8 cellular contexts compared by ENCODE assay signal in genomic region chr3:99901200-99901926, GRCh38.
DNase-seq lines count a peak whose midpoint lies in the region; ATAC-seq and TF ChIP-seq lines count a peak whose summit lies in the region.
"Had no signal": no experiment of that assay in that cellular context is flagged by ENCODE, and none has a peak within 500 bp of the region (broad histone marks: within the 10 kb centered on the region; RNA-seq: fewer than 3 reads in every experiment).

No MANE protein-coding gene starts in this region.

- no peak for TF ChIP-seq CTCF in stomach (IDR thresholded peaks at IDR 0.05)
- no peak for TF ChIP-seq CTCF in nephron progenitor cell (IDR thresholded peaks at IDR 0.05)

- WGBS in stomach, 5 donors = 14 to 23% (median 17%) methylated on average over 6 of the region's 6 CpGs

- TF ChIP-seq EP300 in stomach (IDR thresholded peaks at IDR 0.05) = no peak

- no peaks in the 10 kb centered on the region for H3K9me3 ChIP-seq in stomach

- no peaks in the 10 kb centered on the region for H3K9me3 Mint-ChIP-seq in nephron progenitor cell
- H3K9me3 Mint-ChIP-seq: activated CD4-positive, alpha-beta memory T cell treated with anti-CD3 and anti-CD28 coated beads, Interleukin-2, amount 10 ng/mL, durations not matched to agents 7 days and 5 days had no signal

- in situ Hi-C loops in SK-MEL-5 (cut with HindIII; ENCODE audit: low pct_unique_long_range_greater_than_20kb, low sequenced_read_pairs) = no loop called here

- H3K4me1 ChIP-seq in stomach = peaks cover 4 to 26% (median 12%) of the 10 kb centered on the region in 4 donors

- peaks cover 4% of the 10 kb centered on the region for H3K27me3 Mint-ChIP-seq in nephron progenitor cell (ENCODE audit: low read depth, poor library complexity)
- H3K27me3 Mint-ChIP-seq: activated CD4-positive, alpha-beta memory T cell treated with anti-CD3 and anti-CD28 coated beads, Interleukin-2, amount 10 ng/mL, durations not matched to agents 7 days and 5 days had no signal

- intact Hi-C loops in stomach (cut with DNase I; ENCODE audit: low total_unique reads) = no loop called here

- H3K36me3 ChIP-seq in stomach = no peaks in the 10 kb centered on the region

- H3K27me3 ChIP-seq in stomach = no peaks in the 10 kb centered on the region

- peak overlapping the region in 4 of 5 donors; percentile 16 to 76 (median 34) for H3K27ac ChIP-seq in stomach

- ATAC-seq in HG02610 (IDR thresholded peaks at IDR 0.05; ENCODE audit: unreplicated experiment) = peak; percentile 52
- no peak for ATAC-seq in GM21717 (IDR thresholded peaks at IDR 0.05; ENCODE audit: unreplicated experiment)

- peaks cover 9% of the 10 kb centered on the region for H3K4me1 Mint-ChIP-seq in nephron progenitor cell

- H3K27ac Mint-ChIP-seq in nephron progenitor cell = no peak overlapping the region
- H3K27ac Mint-ChIP-seq: activated CD4-positive, alpha-beta memory T cell treated with anti-CD3 and anti-CD28 coated beads, Interleukin-2, amount 10 ng/mL, durations not matched to agents 7 days and 5 days had no signal

- no peaks in the 10 kb centered on the region for H3K36me3 Mint-ChIP-seq in nephron progenitor cell (ENCODE audit: low read depth)

- H3K4me3 ChIP-seq in stomach = no peak overlapping the region

- TF ChIP-seq POLR2A in stomach (IDR thresholded peaks at IDR 0.05) = no peak

- DNase-seq in SK-MEL-5 (ENCODE audit: low read depth, low spot score) (peak; percentile 70), glomerular endothelial cell (ENCODE audit: extremely low read depth, low read depth, low spot score) (peak; percentile 85), stomach (no peak), nephron progenitor cell (no peak), hypothalamus (lab: John Stamatoyannopoulos, UW) (no peak)
- DNase-seq: activated CD4-positive, alpha-beta memory T cell treated with anti-CD3 and anti-CD28 coated beads, Interleukin-2, amount 10 ng/mL, durations not matched to agents 7 days and 5 days had no signal

- H3K4me3 Mint-ChIP-seq in nephron progenitor cell = no peak overlapping the region
- H3K4me3 Mint-ChIP-seq: activated CD4-positive, alpha-beta memory T cell treated with anti-CD3 and anti-CD28 coated beads, Interleukin-2, amount 10 ng/mL, durations not matched to agents 7 days and 5 days had no signal

Comparison
In these comparisons a context has a peak if more than half of its experiments do, and no peak if none do; other contexts are left out.
1. DNase-seq: peak in SK-MEL-5 (single experiment) and glomerular endothelial cell (single experiment); none in stomach (single experiment), nephron progenitor cell (single experiment) and hypothalamus (0 of 51).